Comparison of ENCODE assay signal across 14 cellular contexts in genomic region chr11:41789376-41789775, GRCh38.
DNase-seq lines count a peak whose midpoint lies in the region; ATAC-seq, FAIRE-seq and TF ChIP-seq lines count a peak whose summit lies in the region.
"Had no signal": no experiment of that assay in that cellular context is flagged by ENCODE, and none has a peak within 500 bp of the region (broad histone marks: within the 10 kb centered on the region; RNA-seq: fewer than 3 reads in every experiment).

No MANE protein-coding gene starts in this region.

- H3K9ac ChIP-seq in KMS-11: no peak overlapping the region
- H3K9ac ChIP-seq: BLaER1 treated with 17β-estradiol and CSF1 and Interleukin-3, amounts not matched to agents 10 nM and 100 nM had no signal

- no peaks in the 10 kb centered on the region for H3K36me3 ChIP-seq in KMS-11 (ENCODE audit: insufficient read depth)
- H3K36me3 ChIP-seq in bronchial epithelial cell (ENCODE audit: control insufficient read depth, insufficient read depth, low read length): no peaks in the 10 kb centered on the region
- no peaks in the 10 kb centered on the region for H3K36me3 ChIP-seq in HAP-1 (replicated peaks)
- H3K36me3 ChIP-seq: BLaER1 treated with 17β-estradiol and CSF1 and Interleukin-3, amounts not matched to agents 10 nM and 100 nM had no signal

- H3K4me2 ChIP-seq in KMS-11: peak overlapping the region; percentile 10; the same call in 1 of the 2 replicates

- no peak for FAIRE-seq in bronchial epithelial cell (lab: Jason Lieb, UNC)

- H3K27me3 ChIP-seq in KMS-11 (ENCODE audit: insufficient read depth, low read depth): no peaks in the 10 kb centered on the region
- H3K27me3 ChIP-seq in bronchial epithelial cell (ENCODE audit: control insufficient read depth, insufficient read depth, low read length): no peaks in the 10 kb centered on the region
- no peaks in the 10 kb centered on the region for H3K27me3 ChIP-seq in HAP-1 (ENCODE audit: low read depth)
- H3K27me3 ChIP-seq: BLaER1 treated with 17β-estradiol and CSF1 and Interleukin-3, amounts not matched to agents 10 nM and 100 nM had no signal

- H3K9me3 ChIP-seq in HAP-1: no peaks in the 10 kb centered on the region

- H3K4me1 ChIP-seq in KMS-11 (ENCODE audit: low read depth, poor library complexity, severe bottlenecking) (peaks cover 66% of the 10 kb centered on the region), HAP-1 (no peaks in the 10 kb centered on the region)

- H3K27ac ChIP-seq in KMS-11: no peak overlapping the region

- H4K20me1 ChIP-seq in KMS-11 (ENCODE audit: insufficient read depth): no peaks in the 10 kb centered on the region
- H4K20me1 ChIP-seq: BLaER1 treated with 17β-estradiol and CSF1 and Interleukin-3, amounts not matched to agents 10 nM and 100 nM had no signal

- in situ Hi-C loops in HAP-1 (cut with MboI; ENCODE audit: low sequenced_read_pairs): no loop called here

- TF ChIP-seq CTCF in KMS-11 (conservative IDR thresholded peaks at IDR 0.05; ENCODE audit: low read depth, low read length): no peak
- no peak for TF ChIP-seq CTCF in bronchial epithelial cell (IDR thresholded peaks at IDR 0.05; ENCODE audit: insufficient read depth, low read length, severe bottlenecking)

- H3K4me3 ChIP-seq in KMS-11 (IDR thresholded peaks at IDR 0.05; ENCODE audit: insufficient read depth, low read depth, low read length): no peak overlapping the region
- no peak overlapping the region for H3K4me3 ChIP-seq in bronchial epithelial cell (ENCODE audit: low read depth, low read length)
- H3K4me3 ChIP-seq in HAP-1: no peak overlapping the region
- H3K4me3 ChIP-seq: BLaER1 treated with 17β-estradiol and CSF1 and Interleukin-3, amounts not matched to agents 10 nM and 100 nM had no signal

- ATAC-seq in HG03095 (IDR thresholded peaks at IDR 0.05; ENCODE audit: unreplicated experiment): no peak
- ATAC-seq: CD8-positive, alpha-beta T cell had no signal

- DNase-seq in RPMI8226 (peak; percentile 18), bronchial epithelial cell (ENCODE audit: low read depth) (peak; percentile 61), HAP-1 (ENCODE audit: low spot score in 2 of 2) (no peak), glomerular visceral epithelial cell (ENCODE audit: extremely low spot score) (no peak)
- DNase-seq: Calu3; CD8-positive, alpha-beta T cell; DMS79 treated with DMSO at 0.1 percent for 48 hours; GF-D8; GOT3; H7; IMR-90 had no signal

- no peaks in the 10 kb centered on the region for H3K79me2 ChIP-seq in KMS-11 (ENCODE audit: insufficient read depth, low read depth)

- no peak overlapping the region for H2AFZ ChIP-seq in KMS-11 (ENCODE audit: low read depth)

Comparison
In these comparisons a context has a peak if more than half of its experiments do, and no peak if none do; other contexts are left out.
1. DNase-seq: peak in RPMI8226 (single experiment) and bronchial epithelial cell (single experiment); none in HAP-1 (0 of 2) and glomerular visceral epithelial cell (single experiment).